2 cellular contexts compared by ENCODE assay signal in the genomic region with DNA sequence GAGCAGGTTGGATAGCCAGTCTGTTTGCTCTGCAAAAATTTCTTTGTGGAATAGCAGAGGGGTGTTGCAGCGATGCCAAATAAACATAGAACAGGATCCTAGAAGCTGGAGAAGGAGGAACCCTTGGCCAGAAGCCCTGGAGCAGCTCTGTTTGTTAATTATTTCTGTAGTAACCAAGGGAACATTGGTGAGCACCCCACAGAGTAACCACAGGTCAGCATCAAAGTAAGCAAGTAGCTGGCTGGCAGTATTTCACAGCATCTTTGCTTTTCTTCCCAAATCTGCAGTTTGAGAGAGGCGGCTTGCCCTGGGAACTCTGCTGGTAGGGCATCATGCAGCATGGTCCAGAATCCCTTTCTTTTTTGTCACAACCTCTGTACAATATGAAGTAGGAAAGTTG.
TF ChIP-seq lines count a peak whose summit lies in the region.

No MANE protein-coding gene starts in this region.

TF ChIP-seq in HepG2, 621 proteins besides CTCF, POLR2A, EP300 and RAD21:
- TF ChIP-seq SOX6 (IDR thresholded peaks at IDR 0.05), result no peak
- TF ChIP-seq SOX6 (CRISPR knock-in tag; IDR thresholded peaks at IDR 0.05), result no peak
- TF ChIP-seq, protein P1, sequence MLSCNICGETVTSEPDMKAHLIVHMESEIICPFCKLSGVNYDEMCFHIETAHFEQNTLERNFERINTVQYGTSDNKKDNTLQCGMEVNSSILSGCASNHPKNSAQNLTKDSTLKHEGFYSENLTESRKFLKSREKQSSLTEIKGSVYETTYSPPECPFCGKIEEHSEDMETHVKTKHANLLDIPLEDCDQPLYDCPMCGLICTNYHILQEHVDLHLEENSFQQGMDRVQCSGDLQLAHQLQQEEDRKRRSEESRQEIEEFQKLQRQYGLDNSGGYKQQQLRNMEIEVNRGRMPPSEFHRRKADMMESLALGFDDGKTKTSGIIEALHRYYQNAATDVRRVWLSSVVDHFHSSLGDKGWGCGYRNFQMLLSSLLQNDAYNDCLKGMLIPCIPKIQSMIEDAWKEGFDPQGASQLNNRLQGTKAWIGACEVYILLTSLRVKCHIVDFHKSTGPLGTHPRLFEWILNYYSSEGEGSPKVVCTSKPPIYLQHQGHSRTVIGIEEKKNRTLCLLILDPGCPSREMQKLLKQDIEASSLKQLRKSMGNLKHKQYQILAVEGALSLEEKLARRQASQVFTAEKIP (CRISPR knock-in tag; IDR thresholded peaks at IDR 0.05; ENCODE audit: borderline replicate concordance), result no peak
- no peak for TF ChIP-seq AGO1 (IDR thresholded peaks at IDR 0.05; ENCODE audit: low read depth, low read length, poor library complexity, severe bottlenecking)
- TF ChIP-seq, protein P2, sequence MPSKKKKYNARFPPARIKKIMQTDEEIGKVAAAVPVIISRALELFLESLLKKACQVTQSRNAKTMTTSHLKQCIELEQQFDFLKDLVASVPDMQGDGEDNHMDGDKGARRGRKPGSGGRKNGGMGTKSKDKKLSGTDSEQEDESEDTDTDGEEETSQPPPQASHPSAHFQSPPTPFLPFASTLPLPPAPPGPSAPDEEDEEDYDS (CRISPR knock-in tag; IDR thresholded peaks at IDR 0.05), result no peak
- TF ChIP-seq GTF2F1 (IDR thresholded peaks at IDR 0.05; ENCODE audit: low read length), result no peak

TF ChIP-seq in GM23338, 12 proteins besides CTCF, POLR2A, EP300 and RAD21:
- no peak for TF ChIP-seq EZH2phosphoT487 (IDR thresholded peaks at IDR 0.05; ENCODE audit: unreplicated experiment)
